Comparison of ENCODE assay signal across 1 cellular context in the genomic region with DNA sequence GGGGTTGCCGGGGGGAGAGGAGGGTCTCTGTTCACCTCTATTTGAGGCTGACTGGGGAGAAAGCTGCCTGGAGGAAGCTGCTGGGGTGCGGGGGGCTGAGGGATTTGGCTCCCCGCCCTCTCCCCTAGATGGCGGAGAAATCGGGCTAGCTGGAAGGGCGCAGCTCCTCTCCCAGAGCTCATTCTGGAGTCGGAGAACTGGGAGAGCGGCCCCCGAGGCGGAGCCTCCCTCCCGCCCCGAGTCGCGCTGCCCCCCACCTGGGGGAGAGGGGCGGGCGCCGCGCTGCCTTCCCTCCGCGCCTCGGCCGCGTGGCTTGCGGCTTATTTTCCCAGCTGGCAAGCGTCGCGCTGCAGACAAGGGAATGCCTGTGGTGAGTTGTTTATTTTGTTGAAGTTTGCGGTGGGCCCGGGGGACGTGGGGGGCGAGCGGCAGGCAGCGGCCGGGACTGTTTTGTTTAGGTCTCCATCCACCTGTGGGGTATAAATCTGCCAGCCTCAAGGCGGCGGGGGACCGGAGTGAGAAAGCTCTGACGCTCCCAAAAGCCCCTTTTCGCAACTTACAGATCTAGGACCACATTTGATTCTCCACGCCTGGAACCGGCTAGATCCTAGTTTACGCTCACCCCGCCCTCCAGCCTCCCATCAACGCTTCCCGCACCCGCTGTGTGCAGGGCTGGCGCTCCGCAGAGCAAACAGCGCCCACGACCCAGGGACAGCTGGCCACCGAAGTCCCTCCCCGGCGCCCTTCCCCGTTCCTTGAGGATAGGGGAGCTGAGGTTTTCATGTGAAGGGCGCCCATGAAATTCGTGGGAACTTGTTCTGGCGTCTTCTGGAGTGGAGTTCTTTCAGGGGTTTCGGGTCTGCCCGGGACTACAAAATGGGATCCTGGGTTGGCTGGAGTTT.
TF ChIP-seq lines count a peak whose summit lies in the region.

No MANE protein-coding gene starts in this region.

TF ChIP-seq in HEK293, 187 proteins besides CTCF, POLR2A, EP300 and RAD21 (continued from another document and continues in another):
- TF ChIP-seq, protein P1, sequence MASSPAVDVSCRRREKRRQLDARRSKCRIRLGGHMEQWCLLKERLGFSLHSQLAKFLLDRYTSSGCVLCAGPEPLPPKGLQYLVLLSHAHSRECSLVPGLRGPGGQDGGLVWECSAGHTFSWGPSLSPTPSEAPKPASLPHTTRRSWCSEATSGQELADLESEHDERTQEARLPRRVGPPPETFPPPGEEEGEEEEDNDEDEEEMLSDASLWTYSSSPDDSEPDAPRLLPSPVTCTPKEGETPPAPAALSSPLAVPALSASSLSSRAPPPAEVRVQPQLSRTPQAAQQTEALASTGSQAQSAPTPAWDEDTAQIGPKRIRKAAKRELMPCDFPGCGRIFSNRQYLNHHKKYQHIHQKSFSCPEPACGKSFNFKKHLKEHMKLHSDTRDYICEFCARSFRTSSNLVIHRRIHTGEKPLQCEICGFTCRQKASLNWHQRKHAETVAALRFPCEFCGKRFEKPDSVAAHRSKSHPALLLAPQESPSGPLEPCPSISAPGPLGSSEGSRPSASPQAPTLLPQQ (tag by site-specific recombination; IDR thresholded peaks at IDR 0.05), result peak; percentile 87
- TF ChIP-seq ZNF433 (tag by site-specific recombination; IDR thresholded peaks at IDR 0.05; ENCODE audit: low read depth) (no peak), ZFP69B (tag by site-specific recombination; IDR thresholded peaks at IDR 0.05) (peak; percentile 64), ZNF146 (tag by site-specific recombination; IDR thresholded peaks at IDR 0.05) (no peak), ZXDB (tag by site-specific recombination; IDR thresholded peaks at IDR 0.05) (peak; percentile 52; the same call in 1 of the 2 replicates), ZNF48 (tag by site-specific recombination; IDR thresholded peaks at IDR 0.05) (no peak), ZNF629 (tag by site-specific recombination; IDR thresholded peaks at IDR 0.05) (peak; percentile 39), BCL11A (tag by site-specific recombination; IDR thresholded peaks at IDR 0.05; ENCODE audit: low read depth) (no peak), ZNF391 (tag by site-specific recombination; IDR thresholded peaks at IDR 0.05; ENCODE audit: borderline replicate concordance, low read depth) (no peak), GLIS2 (tag by site-specific recombination; IDR thresholded peaks at IDR 0.05) (peak; percentile 92), ZBTB8A (tag by site-specific recombination; IDR thresholded peaks at IDR 0.05) (peak; percentile 86), ZBTB20 (tag by site-specific recombination; IDR thresholded peaks at IDR 0.05) (peak; percentile 67), ZNF23 (tag by site-specific recombination; IDR thresholded peaks at IDR 0.05; ENCODE audit: borderline replicate concordance) (no peak), ZNF24 (tag by site-specific recombination; IDR thresholded peaks at IDR 0.05) (peak; percentile 21; the same call in 1 of the 2 replicates), SP7 (tag by site-specific recombination; IDR thresholded peaks at IDR 0.05) (peak; percentile 60), ZFHX2 (tag by site-specific recombination; conservative IDR thresholded peaks at IDR 0.05) (peak; percentile 16; the same call in 1 of the 2 replicates), OSR2 (tag by site-specific recombination; IDR thresholded peaks at IDR 0.05) (peak; percentile 11; the same call in 1 of the 2 replicates), ZNF366 (tag by site-specific recombination; conservative IDR thresholded peaks at IDR 0.05) (0 out of 2 replicates have a peak, but pooled peaks have one; percentile 11), ZNF248 (tag by site-specific recombination; IDR thresholded peaks at IDR 0.05) (no peak), KLF10 (tag by site-specific recombination; IDR thresholded peaks at IDR 0.05) (0 out of 2 replicates have a peak, but pooled peaks have one; percentile 16), ZEB2 (tag by site-specific recombination; IDR thresholded peaks at IDR 0.05) (peak; percentile 83), EGR2 (tag by site-specific recombination; IDR thresholded peaks at IDR 0.05; ENCODE audit: low read depth) (no peak), SCRT1 (tag by site-specific recombination; IDR thresholded peaks at IDR 0.05; ENCODE audit: borderline replicate concordance) (peak; percentile 35; the same call in 1 of the 2 replicates), ZNF501 (tag by site-specific recombination; IDR thresholded peaks at IDR 0.05) (peak; percentile 56; the same call in 1 of the 2 replicates), ZNF830 (tag by site-specific recombination; IDR thresholded peaks at IDR 0.05; ENCODE audit: low read depth) (no peak), KLF7 (tag by site-specific recombination; IDR thresholded peaks at IDR 0.05; ENCODE audit: borderline replicate concordance) (0 out of 2 replicates have a peak, but pooled peaks have one; percentile 30), ZNF600 (tag by site-specific recombination; IDR thresholded peaks at IDR 0.05) (peak; percentile 87), ZNF394 (tag by site-specific recombination; IDR thresholded peaks at IDR 0.05; ENCODE audit: borderline replicate concordance) (peak; percentile 16; the same call in 1 of the 2 replicates), ZNF76 (tag by site-specific recombination; IDR thresholded peaks at IDR 0.05; ENCODE audit: borderline replicate concordance, low read depth) (peak; percentile 67), ZNF658 (tag by site-specific recombination; IDR thresholded peaks at IDR 0.05) (no peak), GLI4 (tag by site-specific recombination; IDR thresholded peaks at IDR 0.05) (no peak), YY2 (tag by site-specific recombination; IDR thresholded peaks at IDR 0.05) (no peak), ZIC2 (tag by site-specific recombination; IDR thresholded peaks at IDR 0.05) (peak; percentile 98), IKZF3 (tag by site-specific recombination; IDR thresholded peaks at IDR 0.05) (peak; percentile 79), ZNF548 (tag by site-specific recombination; IDR thresholded peaks at IDR 0.05) (no peak), ZNF561 (tag by site-specific recombination; IDR thresholded peaks at IDR 0.05; ENCODE audit: borderline replicate concordance) (peak; percentile 56; the same call in 1 of the 2 replicates), ZNF610 (tag by site-specific recombination; IDR thresholded peaks at IDR 0.05; ENCODE audit: borderline replicate concordance) (peak; percentile 86; the same call in 1 of the 2 replicates), ZNF660 (tag by site-specific recombination; IDR thresholded peaks at IDR 0.05) (0 out of 2 replicates have a peak, but pooled peaks have one; percentile 3), ZNF114 (tag by site-specific recombination; IDR thresholded peaks at IDR 0.05) (no peak), KLF8 (tag by site-specific recombination; IDR thresholded peaks at IDR 0.05) (no peak), ZNF335 (tag by site-specific recombination; conservative IDR thresholded peaks at IDR 0.05) (peak; percentile 94)
- TF ChIP-seq, protein P2, sequence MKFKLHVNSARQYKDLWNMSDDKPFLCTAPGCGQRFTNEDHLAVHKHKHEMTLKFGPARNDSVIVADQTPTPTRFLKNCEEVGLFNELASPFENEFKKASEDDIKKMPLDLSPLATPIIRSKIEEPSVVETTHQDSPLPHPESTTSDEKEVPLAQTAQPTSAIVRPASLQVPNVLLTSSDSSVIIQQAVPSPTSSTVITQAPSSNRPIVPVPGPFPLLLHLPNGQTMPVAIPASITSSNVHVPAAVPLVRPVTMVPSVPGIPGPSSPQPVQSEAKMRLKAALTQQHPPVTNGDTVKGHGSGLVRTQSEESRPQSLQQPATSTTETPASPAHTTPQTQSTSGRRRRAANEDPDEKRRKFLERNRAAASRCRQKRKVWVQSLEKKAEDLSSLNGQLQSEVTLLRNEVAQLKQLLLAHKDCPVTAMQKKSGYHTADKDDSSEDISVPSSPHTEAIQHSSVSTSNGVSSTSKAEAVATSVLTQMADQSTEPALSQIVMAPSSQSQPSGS (tag by site-specific recombination; IDR thresholded peaks at IDR 0.05; ENCODE audit: low read depth), result no peak
- TF ChIP-seq, protein P3, sequence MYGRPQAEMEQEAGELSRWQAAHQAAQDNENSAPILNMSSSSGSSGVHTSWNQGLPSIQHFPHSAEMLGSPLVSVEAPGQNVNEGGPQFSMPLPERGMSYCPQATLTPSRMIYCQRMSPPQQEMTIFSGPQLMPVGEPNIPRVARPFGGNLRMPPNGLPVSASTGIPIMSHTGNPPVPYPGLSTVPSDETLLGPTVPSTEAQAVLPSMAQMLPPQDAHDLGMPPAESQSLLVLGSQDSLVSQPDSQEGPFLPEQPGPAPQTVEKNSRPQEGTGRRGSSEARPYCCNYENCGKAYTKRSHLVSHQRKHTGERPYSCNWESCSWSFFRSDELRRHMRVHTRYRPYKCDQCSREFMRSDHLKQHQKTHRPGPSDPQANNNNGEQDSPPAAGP (tag by site-specific recombination; IDR thresholded peaks at IDR 0.05), result peak; percentile 56; the same call in 1 of the 2 replicates
- TF ChIP-seq, protein P4, sequence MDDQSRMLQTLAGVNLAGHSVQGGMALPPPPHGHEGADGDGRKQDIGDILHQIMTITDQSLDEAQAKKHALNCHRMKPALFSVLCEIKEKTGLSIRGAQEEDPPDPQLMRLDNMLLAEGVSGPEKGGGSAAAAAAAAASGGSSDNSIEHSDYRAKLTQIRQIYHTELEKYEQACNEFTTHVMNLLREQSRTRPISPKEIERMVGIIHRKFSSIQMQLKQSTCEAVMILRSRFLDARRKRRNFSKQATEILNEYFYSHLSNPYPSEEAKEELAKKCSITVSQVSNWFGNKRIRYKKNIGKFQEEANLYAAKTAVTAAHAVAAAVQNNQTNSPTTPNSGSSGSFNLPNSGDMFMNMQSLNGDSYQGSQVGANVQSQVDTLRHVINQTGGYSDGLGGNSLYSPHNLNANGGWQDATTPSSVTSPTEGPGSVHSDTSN (CRISPR knock-in tag; IDR thresholded peaks at IDR 0.05), result no peak
- TF ChIP-seq, protein P5, sequence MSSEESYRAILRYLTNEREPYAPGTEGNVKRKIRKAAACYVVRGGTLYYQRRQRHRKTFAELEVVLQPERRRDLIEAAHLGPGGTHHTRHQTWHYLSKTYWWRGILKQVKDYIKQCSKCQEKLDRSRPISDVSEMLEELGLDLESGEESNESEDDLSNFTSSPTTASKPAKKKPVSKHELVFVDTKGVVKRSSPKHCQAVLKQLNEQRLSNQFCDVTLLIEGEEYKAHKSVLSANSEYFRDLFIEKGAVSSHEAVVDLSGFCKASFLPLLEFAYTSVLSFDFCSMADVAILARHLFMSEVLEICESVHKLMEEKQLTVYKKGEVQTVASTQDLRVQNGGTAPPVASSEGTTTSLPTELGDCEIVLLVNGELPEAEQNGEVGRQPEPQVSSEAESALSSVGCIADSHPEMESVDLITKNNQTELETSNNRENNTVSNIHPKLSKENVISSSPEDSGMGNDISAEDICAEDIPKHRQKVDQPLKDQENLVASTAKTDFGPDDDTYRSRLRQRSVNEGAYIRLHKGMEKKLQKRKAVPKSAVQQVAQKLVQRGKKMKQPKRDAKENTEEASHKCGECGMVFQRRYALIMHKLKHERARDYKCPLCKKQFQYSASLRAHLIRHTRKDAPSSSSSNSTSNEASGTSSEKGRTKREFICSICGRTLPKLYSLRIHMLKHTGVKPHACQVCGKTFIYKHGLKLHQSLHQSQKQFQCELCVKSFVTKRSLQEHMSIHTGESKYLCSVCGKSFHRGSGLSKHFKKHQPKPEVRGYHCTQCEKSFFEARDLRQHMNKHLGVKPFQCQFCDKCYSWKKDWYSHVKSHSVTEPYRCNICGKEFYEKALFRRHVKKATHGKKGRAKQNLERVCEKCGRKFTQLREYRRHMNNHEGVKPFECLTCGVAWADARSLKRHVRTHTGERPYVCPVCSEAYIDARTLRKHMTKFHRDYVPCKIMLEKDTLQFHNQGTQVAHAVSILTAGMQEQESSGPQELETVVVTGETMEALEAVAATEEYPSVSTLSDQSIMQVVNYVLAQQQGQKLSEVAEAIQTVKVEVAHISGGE (tag by site-specific recombination; conservative IDR thresholded peaks at IDR 0.05; ENCODE audit: low read depth), result no peak
- TF ChIP-seq, protein P6, sequence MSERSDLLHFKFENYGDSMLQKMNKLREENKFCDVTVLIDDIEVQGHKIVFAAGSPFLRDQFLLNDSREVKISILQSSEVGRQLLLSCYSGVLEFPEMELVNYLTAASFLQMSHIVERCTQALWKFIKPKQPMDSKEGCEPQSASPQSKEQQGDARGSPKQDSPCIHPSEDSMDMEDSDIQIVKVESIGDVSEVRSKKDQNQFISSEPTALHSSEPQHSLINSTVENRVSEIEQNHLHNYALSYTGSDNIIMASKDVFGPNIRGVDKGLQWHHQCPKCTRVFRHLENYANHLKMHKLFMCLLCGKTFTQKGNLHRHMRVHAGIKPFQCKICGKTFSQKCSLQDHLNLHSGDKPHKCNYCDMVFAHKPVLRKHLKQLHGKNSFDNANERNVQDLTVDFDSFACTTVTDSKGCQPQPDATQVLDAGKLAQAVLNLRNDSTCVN (tag by site-specific recombination; optimal IDR thresholded peaks at IDR 0.05), result peak; percentile 62
- TF ChIP-seq, protein P7, sequence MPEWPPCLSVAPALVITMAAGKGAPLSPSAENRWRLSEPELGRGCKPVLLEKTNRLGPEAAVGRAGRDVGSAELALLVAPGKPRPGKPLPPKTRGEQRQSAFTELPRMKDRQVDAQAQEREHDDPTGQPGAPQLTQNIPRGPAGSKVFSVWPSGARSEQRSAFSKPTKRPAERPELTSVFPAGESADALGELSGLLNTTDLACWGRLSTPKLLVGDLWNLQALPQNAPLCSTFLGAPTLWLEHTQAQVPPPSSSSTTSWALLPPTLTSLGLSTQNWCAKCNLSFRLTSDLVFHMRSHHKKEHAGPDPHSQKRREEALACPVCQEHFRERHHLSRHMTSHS (tag by site-specific recombination; IDR thresholded peaks at IDR 0.05), result 0 out of 2 replicates have a peak, but pooled peaks have one; percentile 47
- TF ChIP-seq, protein P8, sequence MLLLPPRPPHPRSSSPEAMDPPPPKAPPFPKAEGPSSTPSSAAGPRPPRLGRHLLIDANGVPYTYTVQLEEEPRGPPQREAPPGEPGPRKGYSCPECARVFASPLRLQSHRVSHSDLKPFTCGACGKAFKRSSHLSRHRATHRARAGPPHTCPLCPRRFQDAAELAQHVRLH (tag by site-specific recombination; IDR thresholded peaks at IDR 0.05), result 0 out of 2 replicates have a peak, but pooled peaks have one; percentile 31
- TF ChIP-seq, protein P9, sequence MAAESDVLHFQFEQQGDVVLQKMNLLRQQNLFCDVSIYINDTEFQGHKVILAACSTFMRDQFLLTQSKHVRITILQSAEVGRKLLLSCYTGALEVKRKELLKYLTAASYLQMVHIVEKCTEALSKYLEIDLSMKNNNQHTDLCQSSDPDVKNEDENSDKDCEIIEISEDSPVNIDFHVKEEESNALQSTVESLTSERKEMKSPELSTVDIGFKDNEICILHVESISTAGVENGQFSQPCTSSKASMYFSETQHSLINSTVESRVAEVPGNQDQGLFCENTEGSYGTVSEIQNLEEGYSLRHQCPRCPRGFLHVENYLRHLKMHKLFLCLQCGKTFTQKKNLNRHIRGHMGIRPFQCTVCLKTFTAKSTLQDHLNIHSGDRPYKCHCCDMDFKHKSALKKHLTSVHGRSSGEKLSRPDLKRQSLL (tag by site-specific recombination; IDR thresholded peaks at IDR 0.05), result peak; percentile 25; the same call in 1 of the 2 replicates
